ENCODE assay signal across 2 cellular contexts in genomic region chr7:54643064-54643463, GRCh38.
TF ChIP-seq lines count a peak whose summit lies in the region.

No MANE protein-coding gene starts in this region.

TF ChIP-seq in GM23338, 12 proteins besides CTCF, POLR2A, EP300 and RAD21 (continued from another document):
- TF ChIP-seq ZNF462 (CRISPR knock-in tag; IDR thresholded peaks at IDR 0.05) (no peak), REST (IDR thresholded peaks at IDR 0.05; ENCODE audit: unreplicated experiment) (no peak), STAT1 (IDR thresholded peaks at IDR 0.05; ENCODE audit: unreplicated experiment) (no peak), ETS1 (IDR thresholded peaks at IDR 0.05) (no peak)

TF ChIP-seq in WTC11, 78 proteins besides CTCF, POLR2A, EP300 and RAD21 (continued from another document):
- no peak for TF ChIP-seq ARID4B (CRISPR knock-in tag; IDR thresholded peaks at IDR 0.05; ENCODE audit: borderline replicate concordance)
- no peak for TF ChIP-seq ZNF512 (CRISPR knock-in tag; IDR thresholded peaks at IDR 0.05; ENCODE audit: borderline replicate concordance)
- no peak for TF ChIP-seq ZNF138 (CRISPR knock-in tag; conservative IDR thresholded peaks at IDR 0.05)
- no peak for TF ChIP-seq NFE2L1 (CRISPR knock-in tag; IDR thresholded peaks at IDR 0.05)
- TF ChIP-seq TP53 (CRISPR knock-in tag; IDR thresholded peaks at IDR 0.05), result no peak
- no peak for TF ChIP-seq ZMAT4 (CRISPR knock-in tag; IDR thresholded peaks at IDR 0.05)
- TF ChIP-seq CBFB (CRISPR knock-in tag; IDR thresholded peaks at IDR 0.05; ENCODE audit: low read depth), result no peak
- no peak for TF ChIP-seq MXD4 (CRISPR knock-in tag; IDR thresholded peaks at IDR 0.05; ENCODE audit: borderline replicate concordance)
- TF ChIP-seq USF1 (CRISPR knock-in tag; IDR thresholded peaks at IDR 0.05), result no peak
- no peak for TF ChIP-seq KAT7 (CRISPR knock-in tag; IDR thresholded peaks at IDR 0.05; ENCODE audit: borderline replicate concordance)
TF ChIP-seq in WTC11: peak in this region for 0.
